ENCODE assay signal across 7 cellular contexts in genomic region chr17:81871387-81872120, GRCh38. TPM values are rescaled to one million over a fixed set of nuclear protein-coding genes. Genes with fewer than 3 reads are reported as not detected.
A peak's percentile ranks its signal among the peaks of the same experiment; 100 is the strongest.
DNase-seq lines count a peak whose midpoint lies in the region; ATAC-seq and TF ChIP-seq lines count a peak whose summit lies in the region.

No MANE protein-coding gene starts in this region.

- H3K4me1 Mint-ChIP-seq in chondrocyte (ENCODE audit: low read depth) = peaks cover 47% of the 10 kb centered on the region

- DNase-seq in GM13977 (ENCODE audit: low spot score) (peak; percentile 99), NCI-H2196 (lab: John Stamatoyannopoulos, UW; ENCODE audit: unreplicated experiment) (peak; percentile 98), chondrocyte (ENCODE audit: low spot score) (peak; percentile 97)
- DNase-seq in activated CD4-positive, alpha-beta T cell treated with anti-CD3 and anti-CD28 coated beads for 24 hours (ENCODE audit: low read depth in 2 of 2) = peak; percentile 93
- DNase-seq in stimulated activated CD4-positive, alpha-beta T cell treated with anti-CD3 and anti-CD28 coated beads, Interleukin-1b, Interleukin-23, amount 100 ng/mL, for 4 hours (ENCODE audit: low read depth in 2 of 2) = peak; percentile 96 to 97

- H3K4me3 Mint-ChIP-seq in chondrocyte (ENCODE audit: unreplicated experiment) = peak overlapping the region; percentile 81

- peak overlapping the region; percentile 91 for H3K27ac ChIP-seq in layer of hippocampus (ENCODE audit: low read depth, low read length)

- peak; percentile 47 for ATAC-seq in HG02943 (IDR thresholded peaks at IDR 0.05; ENCODE audit: low read depth, unreplicated experiment)

- H3K27me3 Mint-ChIP-seq in chondrocyte (ENCODE audit: low read depth) = no peaks in the 10 kb centered on the region

- H3K9me3 Mint-ChIP-seq in chondrocyte (ENCODE audit: low read depth) = no peaks in the 10 kb centered on the region

- no peaks in the 10 kb centered on the region for H3K27me3 ChIP-seq in layer of hippocampus (ENCODE audit: control insufficient read depth, insufficient read depth, low read length)

- H3K27ac Mint-ChIP-seq in chondrocyte (ENCODE audit: unreplicated experiment) = peak overlapping the region; percentile 94

- H3K36me3 Mint-ChIP-seq in chondrocyte (ENCODE audit: low read depth) = peaks cover 2% of the 10 kb centered on the region

- TF ChIP-seq CTCF in GM13977 (IDR thresholded peaks at IDR 0.05; ENCODE audit: extremely low read depth, insufficient read depth, missing control alignments) (peak; percentile 35), chondrocyte (IDR thresholded peaks at IDR 0.05) (peak; percentile 67)

- in situ Hi-C loops in GM13977 (cut with MboI; ENCODE audit: low pct_unique_long_range_greater_than_20kb, low sequenced_read_pairs, unreplicated experiment) = no loop called here

RNA-seq across cellular contexts. Expression of gene ARHGDIA, which starts 0.4 kb away (rescaled TPM):
- 452 to 481 TPM (median 476 TPM) in 3 replicates for total RNA-seq in chondrocyte

RNA-seq across cellular contexts. Expression of gene P4HB, which starts 11.2 kb away (rescaled TPM):
- total RNA-seq in chondrocyte = 958 to 1,257 TPM (median 1,012 TPM) in 3 replicates

RNA-seq across cellular contexts. Expression of gene ALYREF, which starts 19.8 kb away (rescaled TPM):
- total RNA-seq in chondrocyte = 56.0 to 73.7 TPM (median 59.8 TPM) in 3 replicates

RNA-seq across cellular contexts. Expression of gene ANAPC11, which starts 20.0 kb away (rescaled TPM):
- 120 to 132 TPM (median 122 TPM) in 3 replicates for total RNA-seq in chondrocyte

RNA-seq across cellular contexts. Expression of gene NPB, which starts 30.5 kb away (rescaled TPM):
- 0.48 to 1.3 TPM (median 1.3 TPM) in 3 replicates for total RNA-seq in chondrocyte

Comparison
In these comparisons a context has a peak if more than half of its experiments do, and no peak if none do; other contexts are left out.
1. Peak in every context shown above with its lines: DNase-seq, ATAC-seq and H3K27ac ChIP-seq.